Comparison of ENCODE assay signal across 15 cellular contexts in genomic region chr3:184275961-184276910, GRCh38. TPM values are rescaled to one million over a fixed set of nuclear protein-coding genes. Genes with fewer than 3 reads are reported as not detected.
DNase-seq lines count a peak whose midpoint lies in the region; ATAC-seq, FAIRE-seq and TF ChIP-seq lines count a peak whose summit lies in the region.
"Had no signal": no experiment of that assay in that cellular context is flagged by ENCODE, and none has a peak within 500 bp of the region (broad histone marks: within the 10 kb centered on the region; RNA-seq: fewer than 3 reads in every experiment).

Gene ECE2 (plus strand): TSS chr3:184276022. CDS start chr3:184276154, 132 bp downstream.

- H3K56ac ChIP-seq in H9 (ENCODE audit: insufficient read length, low read depth, low read length) (no peak within 1 kb of the TSS), H1 (replicated peaks; ENCODE audit: insufficient read length, low read depth, low read length) (no peak within 1 kb of the TSS)

- H4K8ac ChIP-seq in H9 (replicated peaks; ENCODE audit: insufficient read length, low read depth, low read length) (peak within 1 kb of the TSS; percentile 3), H1 (ENCODE audit: extremely low read depth, insufficient read depth, low read length) (peak within 1 kb of the TSS; percentile 36)

- no peaks in the 10 kb centered on the region for H3K9me3 ChIP-seq in CD4-positive, alpha-beta memory T cell (ENCODE audit: control insufficient read depth in 1 of 2, low read length in 2 of 2)
- no peaks in the 10 kb centered on the region for H3K9me3 ChIP-seq in H9 (ENCODE audit: control insufficient read depth, low read depth, low read length)
- H3K9me3 ChIP-seq in H1 (ENCODE audit: insufficient read depth in 2 of 2, low read depth in 1 of 2, low read length in 1 of 2): no peaks in the 10 kb centered on the region
- H3K9me3 ChIP-seq in transverse colon: no peaks in the 10 kb centered on the region
- H3K9me3 ChIP-seq: SJSA1 had no signal

- H2BK20ac ChIP-seq in H9 (ENCODE audit: low read depth, low read length, poor library complexity, severe bottlenecking): no peak within 1 kb of the TSS
- peak within 1 kb of the TSS; percentile 98 for H2BK20ac ChIP-seq in H1 (ENCODE audit: low read length)

- H2BK15ac ChIP-seq in H9 (ENCODE audit: low read depth, low read length) (no peak within 1 kb of the TSS), H1 (ENCODE audit: low read length) (peak within 1 kb of the TSS; percentile 98)

- in situ Hi-C loops in transverse colon (cut with MboI; ENCODE audit: low pct_ligation_motif_present in 1 of 4, low pct_unique_long_range_greater_than_20kb in 1 of 4, low sequenced_read_pairs in 3 of 4): no loop called here

- H4K5ac ChIP-seq in H9 (ENCODE audit: insufficient read length, low read depth, low read length) (no peak within 1 kb of the TSS), H1 (ENCODE audit: insufficient read length, low read depth, low read length) (no peak within 1 kb of the TSS)

- H3K79me1 ChIP-seq in H9 (ENCODE audit: insufficient read depth, low read depth, low read length, poor library complexity, severe bottlenecking) (no peaks in the 10 kb centered on the region), H1 (ENCODE audit: low read depth, low read length) (no peaks in the 10 kb centered on the region; the same call in 1 of the 2 replicates)

- WGBS in H9 (ENCODE audit: extremely low coverage, insufficient read length, low lambda C conversion rate): no CpG with 5 or more reads among the region's 65 CpGs
- WGBS in H1 (ENCODE audit: extremely low coverage in 1 of 2, insufficient coverage in 1 of 2, insufficient read length in 1 of 2, insufficient replicate concordance in 2 of 2, low coverage in 1 of 2, low lambda C conversion rate in 2 of 2, missing lambda C conversion rate in 1 of 2), 2 experiments: 55% methylated on average over 31 of the region's 65 CpGs; no CpG with 5 or more reads in 1 of the 2 experiments
- 20% methylated on average over 46 of the region's 65 CpGs; no CpG with 5 or more reads in 1 of the 2 donors for WGBS in transverse colon (ENCODE audit: low coverage in 1 of 2), 2 donors

- ATAC-seq in naive thymus-derived CD8-positive, alpha-beta T cell: no peak
- ATAC-seq in HG02623 (IDR thresholded peaks at IDR 0.05; ENCODE audit: unreplicated experiment): no peak

- peaks cover 2% of the 10 kb centered on the region for H3K23me2 ChIP-seq in H9 (ENCODE audit: insufficient read length, low read depth, low read length, poor library complexity, severe bottlenecking)
- H3K23me2 ChIP-seq in H1 (ENCODE audit: low read depth, low read length): peaks cover 9% of the 10 kb centered on the region

- no peak for TF ChIP-seq RAD21 in H1 (IDR thresholded peaks at IDR 0.05 in 1 of 2, conservative IDR thresholded peaks at IDR 0.05 in 1 of 2; ENCODE audit: low read depth in 2 of 2, low read length in 2 of 2)

- H2BK120ac ChIP-seq in H9 (ENCODE audit: low read depth, low read length, poor library complexity, severe bottlenecking): no peak within 1 kb of the TSS
- no peak within 1 kb of the TSS for H2BK120ac ChIP-seq in H1 (replicated peaks; ENCODE audit: low read depth, low read length)

- H4K91ac ChIP-seq in H9 (ENCODE audit: insufficient read length, low read depth, low read length) (no peak within 1 kb of the TSS), H1 (replicated peaks; ENCODE audit: insufficient read length, low read length) (peak within 1 kb of the TSS; percentile 46)

- intact Hi-C loops in CD4-positive, alpha-beta memory T cell (cut with micrococcal nuclease): no loop called here
- intact Hi-C loops in transverse colon (cut with DNase I; ENCODE audit: low total_unique reads): no loop called here

- POLR2A ChIA-PET in CD4-positive, alpha-beta memory T cell (lab: Charles Lee; ENCODE audit: partially characterized antibody): no interaction called here
- POLR2A ChIA-PET in H1 (lab: Charles Lee; ENCODE audit: partially characterized antibody): interaction anchor here (0.7 kb wide), 1 partner anchor 16 kb away, joined by 3 read pairs; no protein-coding TSS in a partner anchor
- POLR2A ChIA-PET in naive thymus-derived CD8-positive, alpha-beta T cell (lab: Charles Lee): no interaction called here

- H3K9ac ChIP-seq in H9 (ENCODE audit: extremely low read depth, insufficient read length, low read length) (no peak within 1 kb of the TSS), H1 (replicated peaks in 1 of 4; ENCODE audit: extremely low read depth in 1 of 4, low read depth in 3 of 4, low read length in 3 of 4) (peak within 1 kb of the TSS in 1 of 4 experiments; percentile 36; a peak in 1 of 7 replicates)

- FAIRE-seq in H1 (lab: Jason Lieb, UNC): no peak
- FAIRE-seq: HTR-8/SVneo had no signal

- no peak within 1 kb of the TSS for H3T11ph ChIP-seq in H9 (ENCODE audit: low read length)

- no peak within 1 kb of the TSS for H2BK12ac ChIP-seq in H9 (ENCODE audit: insufficient read length, low read depth, low read length)
- peak within 1 kb of the TSS; percentile 96; the same call in 1 of the 2 replicates for H2BK12ac ChIP-seq in H1 (ENCODE audit: low read depth, low read length)

- no peaks in the 10 kb centered on the region for H3K79me2 ChIP-seq in H9 (ENCODE audit: insufficient read depth, low read length)
- no peaks in the 10 kb centered on the region for H3K79me2 ChIP-seq in H1 (ENCODE audit: control insufficient read depth in 1 of 2, insufficient read depth in 2 of 2, low read length in 2 of 2)

- no peak within 1 kb of the TSS for H3K27ac Mint-ChIP-seq in CD4-positive, alpha-beta memory T cell
- H3K27ac Mint-ChIP-seq in H9: no peak within 1 kb of the TSS; a peak in 1 of 7 replicates
- no peak within 1 kb of the TSS for H3K27ac Mint-ChIP-seq in naive thymus-derived CD8-positive, alpha-beta T cell
- H3K27ac Mint-ChIP-seq: CD4-positive, alpha-beta T cell had no signal

- TF ChIP-seq POLR2A in H1 (IDR thresholded peaks at IDR 0.05; ENCODE audit: control extremely low read depth in 1 of 2, low read depth in 2 of 2, low read length in 2 of 2) (no peak), transverse colon (IDR thresholded peaks at IDR 0.05) (no peak)

- H3K4me1 Mint-ChIP-seq in CD4-positive, alpha-beta memory T cell: peaks cover 0 to 6% (median 5%) of the 10 kb centered on the region in 4 donors
- peaks cover 0 to 6% of the 10 kb centered on the region in 2 experiments; a peak in 2 of 4 replicates for H3K4me1 Mint-ChIP-seq in H9
- H3K4me1 Mint-ChIP-seq in naive thymus-derived CD8-positive, alpha-beta T cell: peaks cover 4 to 7% (median 6%) of the 10 kb centered on the region in 4 donors

- H4K20me1 ChIP-seq in H9 (ENCODE audit: control insufficient read depth, insufficient read depth, insufficient read length): no peaks in the 10 kb centered on the region
- peaks cover 0 to 5% of the 10 kb centered on the region in 2 experiments for H4K20me1 ChIP-seq in H1 (replicated peaks in 1 of 2; ENCODE audit: control insufficient read depth in 1 of 2, insufficient read depth in 2 of 2, low read length in 2 of 2)

- peaks cover 20% of the 10 kb centered on the region for H3K27me3 ChIP-seq in CD4-positive, alpha-beta memory T cell (ENCODE audit: insufficient read depth, low read length)
- H3K27me3 ChIP-seq in H9 (ENCODE audit: insufficient read depth, low read length) (peaks cover 8% of the 10 kb centered on the region; the same call in 1 of the 2 replicates), H1 (replicated peaks in 1 of 4; ENCODE audit: control insufficient read depth in 3 of 4, extremely low read depth in 1 of 4, insufficient read depth in 3 of 4, low read length in 3 of 4) (peaks cover 8 to 32% (median 26%) of the 10 kb centered on the region in 4 experiments), transverse colon (peaks cover 55% of the 10 kb centered on the region)

- H3K9me3 Mint-ChIP-seq in CD4-positive, alpha-beta memory T cell: peaks cover 0 to 2% (median 0%) of the 10 kb centered on the region in 8 donors
- no peaks in the 10 kb centered on the region for H3K9me3 Mint-ChIP-seq in H9
- H3K9me3 Mint-ChIP-seq in naive thymus-derived CD8-positive, alpha-beta T cell: peaks cover 0 to 7% (median 0%) of the 10 kb centered on the region in 9 donors
- H3K9me3 Mint-ChIP-seq: CD4-positive, alpha-beta T cell had no signal

- H3K4me3 ChIP-seq in CD4-positive, alpha-beta memory T cell (ENCODE audit: low read length in 2 of 2): no peak within 1 kb of the TSS
- H3K4me3 ChIP-seq in H1 (ENCODE audit: extremely low read depth in 1 of 4, insufficient read depth in 2 of 4, low read depth in 3 of 4, low read length in 4 of 4): peak within 1 kb of the TSS; percentile 31 to 60 (median 42)
- no peak within 1 kb of the TSS for H3K4me3 ChIP-seq in transverse colon
- H3K4me3 ChIP-seq: SJSA1 had no signal

- TF ChIP-seq EP300 in H1 (IDR thresholded peaks at IDR 0.05; ENCODE audit: borderline replicate concordance in 1 of 2, low read depth in 2 of 2, low read length in 2 of 2): no peak
- no peak for TF ChIP-seq EP300 in transverse colon (IDR thresholded peaks at IDR 0.05; ENCODE audit: low read depth)

- no peak within 1 kb of the TSS for H3K27ac ChIP-seq in CD4-positive, alpha-beta memory T cell (ENCODE audit: low read depth, low read length)
- H3K27ac ChIP-seq in H9 (ENCODE audit: insufficient read length, low read depth, low read length) (no peak within 1 kb of the TSS), H1 (ENCODE audit: low read depth, low read length) (no peak within 1 kb of the TSS), transverse colon (no peak within 1 kb of the TSS)
- H3K27ac ChIP-seq: SJSA1 had no signal

- H3K4me2 ChIP-seq in H9 (ENCODE audit: insufficient read depth, insufficient read length, low read length): peak within 1 kb of the TSS; percentile 22
- peak within 1 kb of the TSS; percentile 52 to 87 for H3K4me2 ChIP-seq in H1 (ENCODE audit: insufficient read depth in 1 of 2, low read depth in 2 of 2, low read length in 2 of 2)

- TF ChIP-seq CTCF in H9 (conservative IDR thresholded peaks at IDR 0.05): no peak
- TF ChIP-seq CTCF in H1 (IDR thresholded peaks at IDR 0.05; ENCODE audit: control extremely low read depth in 1 of 3, insufficient read depth in 1 of 3, low read depth in 1 of 3, low read length in 3 of 3): no peak
- no peak for TF ChIP-seq CTCF in transverse colon (IDR thresholded peaks at IDR 0.05)

- CTCF ChIA-PET in CD4-positive, alpha-beta memory T cell (lab: Charles Lee; ENCODE audit: partially characterized antibody): interaction anchor here (0.6 kb wide), 1 partner anchor 357 kb away, joined by 3 read pairs; no protein-coding TSS in a partner anchor
- CTCF ChIA-PET in H1 (lab: Charles Lee; ENCODE audit: partially characterized antibody): interaction anchor here (1.0 kb wide), 1 partner anchor 10 kb away, joined by 3 read pairs; no protein-coding TSS in a partner anchor

- no peaks in the 10 kb centered on the region for H3K4me1 ChIP-seq in CD4-positive, alpha-beta memory T cell (ENCODE audit: insufficient read depth, low read length)
- H3K4me1 ChIP-seq in H9 (ENCODE audit: insufficient read depth, low read length) (no peaks in the 10 kb centered on the region), H1 (replicated peaks in 1 of 4; ENCODE audit: control insufficient read depth in 3 of 4, insufficient read depth in 4 of 4, low read length in 3 of 4) (peaks cover 0 to 7% (median 3%) of the 10 kb centered on the region in 4 experiments; a peak in 5 of 7 replicates), transverse colon (no peaks in the 10 kb centered on the region)
- H3K4me1 ChIP-seq: SJSA1 had no signal

- DNase-seq in CD4-positive, alpha-beta memory T cell: no peak
- DNase-seq in H9: no peak
- DNase-seq in H1 (ENCODE audit: low read depth in 1 of 2, low spot score in 2 of 2): peak in 1 of 2 experiments; percentile 58
- DNase-seq in naive thymus-derived CD8-positive, alpha-beta T cell: no peak
- no peak for DNase-seq in transverse colon
- no peak for DNase-seq in HUDEP-2 (lab: John Stamatoyannopoulos, UW; ENCODE audit: unreplicated experiment in 76 of 76)
- DNase-seq in NCI-H1048 (lab: John Stamatoyannopoulos, UW): no peak
- DNase-seq: activated T-cell treated with anti-CD3 and anti-CD28 coated beads, Interleukin-2, amount 50 U/mL, for 48 hours; CD4-positive, alpha-beta T cell; NCI-H526 treated with DMSO at 0.1 percent for 48 hours; occipital lobe had no signal

- H3K14ac ChIP-seq in H9 (ENCODE audit: insufficient read depth, low read length) (peak within 1 kb of the TSS; percentile 37; the same call in 1 of the 2 replicates), H1 (ENCODE audit: insufficient read length) (no peak within 1 kb of the TSS)

- H3K36me3 ChIP-seq in CD4-positive, alpha-beta memory T cell (ENCODE audit: insufficient read depth, low read length): no peaks in the 10 kb centered on the region
- H3K36me3 ChIP-seq in H1 (ENCODE audit: control insufficient read depth in 2 of 4, insufficient read depth in 4 of 4, low read length in 3 of 4) (no peaks in the 10 kb centered on the region), transverse colon (no peaks in the 10 kb centered on the region)
- H3K36me3 ChIP-seq: SJSA1 had no signal

- H3K4ac ChIP-seq in H9 (ENCODE audit: low read depth, low read length): no peak within 1 kb of the TSS
- peak within 1 kb of the TSS; percentile 53 for H3K4ac ChIP-seq in H1 (replicated peaks; ENCODE audit: insufficient read length, low read depth, low read length)

- peaks cover 0 to 6% of the 10 kb centered on the region in 2 donors for H3K36me3 Mint-ChIP-seq in CD4-positive, alpha-beta memory T cell
- H3K36me3 Mint-ChIP-seq in H9 (ENCODE audit: insufficient read depth in 1 of 3, low read depth in 3 of 3): no peaks in the 10 kb centered on the region; a peak in 1 of 7 replicates
- peaks cover 0 to 7% (median 0%) of the 10 kb centered on the region in 3 donors for H3K36me3 Mint-ChIP-seq in naive thymus-derived CD8-positive, alpha-beta T cell

- H3K23ac ChIP-seq in H9 (ENCODE audit: insufficient read length, low read depth, low read length): peak within 1 kb of the TSS; percentile 17
- peak within 1 kb of the TSS; percentile 71 for H3K23ac ChIP-seq in H1 (ENCODE audit: insufficient read length)

- H2AFZ ChIP-seq in H9 (ENCODE audit: low read length) (no peak within 1 kb of the TSS), H1 (ENCODE audit: low read length) (peak within 1 kb of the TSS; percentile 75; the same call in 1 of the 2 replicates)

- no peak within 1 kb of the TSS for H2AK5ac ChIP-seq in H9 (ENCODE audit: insufficient read length, low read length)
- H2AK5ac ChIP-seq in H1 (ENCODE audit: low read depth, low read length): peak within 1 kb of the TSS; percentile 69; the same call in 1 of the 2 replicates

- peak within 1 kb of the TSS in 5 of 8 donors; percentile 6 to 68 (median 40) for H3K4me3 Mint-ChIP-seq in CD4-positive, alpha-beta memory T cell
- H3K4me3 Mint-ChIP-seq in H9: peak within 1 kb of the TSS in 1 of 2 experiments; percentile 72; a peak in 3 of 5 replicates
- peak within 1 kb of the TSS in 7 of 10 donors; percentile 18 to 76 (median 51) for H3K4me3 Mint-ChIP-seq in naive thymus-derived CD8-positive, alpha-beta T cell
- H3K4me3 Mint-ChIP-seq: CD4-positive, alpha-beta T cell had no signal

- H3K27me3 Mint-ChIP-seq in CD4-positive, alpha-beta memory T cell: peaks cover 29 to 43% of the 10 kb centered on the region in 2 donors
- peaks cover 17% of the 10 kb centered on the region for H3K27me3 Mint-ChIP-seq in H9 (ENCODE audit: low read depth)
- peaks cover 20 to 62% (median 45%) of the 10 kb centered on the region in 5 donors for H3K27me3 Mint-ChIP-seq in naive thymus-derived CD8-positive, alpha-beta T cell

- H2BK5ac ChIP-seq in H9 (ENCODE audit: insufficient read length, low read length) (no peak within 1 kb of the TSS), H1 (ENCODE audit: low read depth, low read length) (no peak within 1 kb of the TSS)

- peak within 1 kb of the TSS; percentile 58 for H3K18ac ChIP-seq in H9 (ENCODE audit: insufficient read length, low read depth, low read length)
- no peak within 1 kb of the TSS; the same call in 1 of the 2 replicates for H3K18ac ChIP-seq in H1 (ENCODE audit: extremely low read depth, low read length)

RNA-seq across cellular contexts. Expression of gene ECE2, which starts in this region (rescaled TPM):
- total RNA-seq in CD4-positive, alpha-beta memory T cell: not detected
- not detected for polyA plus RNA-seq in CD4-positive, alpha-beta memory T cell
- total RNA-seq in H9 (2021) (not detected in 2 replicates), transverse colon (not detected)
- 0.48 and 0.86 TPM in 2 replicates for total RNA-seq in H1 (2021; fragmentation: NEBNext Ultra II Directional; extraction: Animal tissue kit (Norgen Biotek cat#: 25700))
- polyA plus RNA-seq in H1 (2011; rRNA removed): 0.44 and 0.86 TPM in 2 replicates
- 0.59 TPM for polyA plus RNA-seq in H1 (2011; cell fraction: cytosol; rRNA removed)
- 4.1 TPM for polyA plus RNA-seq in H1 (2011; cell fraction: nucleus; rRNA removed)
- 0.52 to 1.1 TPM (median 0.85 TPM) in 4 replicates for polyA plus RNA-seq in H1 (2012, experiment 1 of 2)
- 0.91 TPM for polyA plus RNA-seq in H1 (2012, experiment 2 of 2)
- 0.34 TPM for polyA plus RNA-seq in H1 (2013, experiment 1 of 2)
- 0.35 TPM for polyA plus RNA-seq in H1 (2013, experiment 2 of 2)
- polyA minus RNA-seq in H1 (2011; rRNA and poly(A)+ RNA removed): 0.46 and 0.91 TPM in 2 replicates
- not detected for polyA minus RNA-seq in H1 (2011; cell fraction: cytosol; rRNA and poly(A)+ RNA removed)
- 1.7 TPM for polyA minus RNA-seq in H1 (2011; cell fraction: nucleus; rRNA and poly(A)+ RNA removed)
- total RNA-seq in naive thymus-derived CD8-positive, alpha-beta T cell: not detected
- not detected for polyA plus RNA-seq in naive thymus-derived CD8-positive, alpha-beta T cell
- total RNA-seq: CD4-positive, alpha-beta T cell; H4; SJSA1 had no signal

Comparison
In these comparisons a context has a peak if more than half of its experiments do, and no peak if none do; other contexts are left out.
1. H3K4me3 ChIP-seq: peak in H1 (4 of 4); none in CD4-positive, alpha-beta memory T cell (0 of 2) and transverse colon (0 of 4).